1 cellular context compared by ENCODE assay signal in genomic region chr17:14316131-14316854, GRCh38.
A peak's percentile ranks its signal among the peaks of the same experiment; 100 is the strongest.
TF ChIP-seq lines count a peak whose summit lies in the region.

No MANE protein-coding gene starts in this region.

TF ChIP-seq in HepG2, 621 proteins besides CTCF, POLR2A, EP300 and RAD21 (continued from another document and continues in another):
- TF ChIP-seq ZHX2 (IDR thresholded peaks at IDR 0.05; ENCODE audit: low read depth): 0 out of 2 replicates have a peak, but pooled peaks have one; percentile 39
- TF ChIP-seq ZHX2 (CRISPR knock-in tag; IDR thresholded peaks at IDR 0.05; ENCODE audit: borderline replicate concordance): no peak
- TF ChIP-seq REXO4 (CRISPR knock-in tag; IDR thresholded peaks at IDR 0.05; ENCODE audit: borderline replicate concordance): no peak
- TF ChIP-seq ZBTB43 (CRISPR knock-in tag; conservative IDR thresholded peaks at IDR 0.05): peak; percentile 75; the same call in 1 of the 2 replicates
- no peak for TF ChIP-seq MXD3 (CRISPR knock-in tag; IDR thresholded peaks at IDR 0.05)
- no peak for TF ChIP-seq AGO2 (optimal IDR thresholded peaks at IDR 0.05; ENCODE audit: low read depth, low read length)
- peak; percentile 48; the same call in 1 of the 2 replicates for TF ChIP-seq ZNF710 (CRISPR knock-in tag; IDR thresholded peaks at IDR 0.05; ENCODE audit: borderline replicate concordance)
- TF ChIP-seq HNF1B (CRISPR knock-in tag; IDR thresholded peaks at IDR 0.05): no peak
- no peak for TF ChIP-seq THAP7 (CRISPR knock-in tag; IDR thresholded peaks at IDR 0.05)
- TF ChIP-seq ATF7-NPFF (CRISPR knock-in tag; IDR thresholded peaks at IDR 0.05; ENCODE audit: low read depth): no peak
- TF ChIP-seq ZNF703 (CRISPR knock-in tag; IDR thresholded peaks at IDR 0.05; ENCODE audit: borderline replicate concordance): no peak
- no peak for TF ChIP-seq STAT5B (CRISPR knock-in tag; IDR thresholded peaks at IDR 0.05)
- TF ChIP-seq RERE (CRISPR knock-in tag; IDR thresholded peaks at IDR 0.05; ENCODE audit: low read depth): no peak
- TF ChIP-seq MEF2D (CRISPR knock-in tag; IDR thresholded peaks at IDR 0.05): no peak
- TF ChIP-seq FOXC1 (CRISPR knock-in tag; IDR thresholded peaks at IDR 0.05; ENCODE audit: borderline replicate concordance): no peak
- TF ChIP-seq ZNF496 (CRISPR knock-in tag; IDR thresholded peaks at IDR 0.05; ENCODE audit: insufficient replicate concordance): no peak
- TF ChIP-seq ZBTB38 (CRISPR knock-in tag; IDR thresholded peaks at IDR 0.05): no peak
- no peak for TF ChIP-seq ZFP1 (CRISPR knock-in tag; IDR thresholded peaks at IDR 0.05)
- TF ChIP-seq POGK (CRISPR knock-in tag; conservative IDR thresholded peaks at IDR 0.05): no peak
- TF ChIP-seq SNAPC4 (CRISPR knock-in tag; IDR thresholded peaks at IDR 0.05): no peak
- peak; percentile 37; the same call in 1 of the 2 replicates for TF ChIP-seq KMT2B (CRISPR knock-in tag; IDR thresholded peaks at IDR 0.05)
- TF ChIP-seq MEIS1 (CRISPR knock-in tag; IDR thresholded peaks at IDR 0.05; ENCODE audit: borderline replicate concordance): 0 out of 2 replicates have a peak, but pooled peaks have one; percentile 43
- TF ChIP-seq ZKSCAN1 (IDR thresholded peaks at IDR 0.05; ENCODE audit: low read length): no peak
- no peak for TF ChIP-seq REPIN1 (CRISPR knock-in tag; IDR thresholded peaks at IDR 0.05; ENCODE audit: borderline replicate concordance, low read depth)
- no peak for TF ChIP-seq NFRKB (IDR thresholded peaks at IDR 0.05)
- peak; percentile 36 for TF ChIP-seq HNF4A (CRISPR knock-in tag; IDR thresholded peaks at IDR 0.05)
- TF ChIP-seq ZNF232 (CRISPR knock-in tag; IDR thresholded peaks at IDR 0.05; ENCODE audit: borderline replicate concordance): peak; percentile 58; the same call in 1 of the 2 replicates
- peak; percentile 80; the same call in 1 of the 2 replicates for TF ChIP-seq FOXK1 (CRISPR knock-in tag; IDR thresholded peaks at IDR 0.05; ENCODE audit: borderline replicate concordance, low read depth)
- no peak for TF ChIP-seq ZNF547 (CRISPR knock-in tag; IDR thresholded peaks at IDR 0.05)
- no peak for TF ChIP-seq ZNF839 (CRISPR knock-in tag; IDR thresholded peaks at IDR 0.05; ENCODE audit: borderline replicate concordance)
- TF ChIP-seq ARNTL (CRISPR knock-in tag; IDR thresholded peaks at IDR 0.05): no peak
